In the genomic region with DNA sequence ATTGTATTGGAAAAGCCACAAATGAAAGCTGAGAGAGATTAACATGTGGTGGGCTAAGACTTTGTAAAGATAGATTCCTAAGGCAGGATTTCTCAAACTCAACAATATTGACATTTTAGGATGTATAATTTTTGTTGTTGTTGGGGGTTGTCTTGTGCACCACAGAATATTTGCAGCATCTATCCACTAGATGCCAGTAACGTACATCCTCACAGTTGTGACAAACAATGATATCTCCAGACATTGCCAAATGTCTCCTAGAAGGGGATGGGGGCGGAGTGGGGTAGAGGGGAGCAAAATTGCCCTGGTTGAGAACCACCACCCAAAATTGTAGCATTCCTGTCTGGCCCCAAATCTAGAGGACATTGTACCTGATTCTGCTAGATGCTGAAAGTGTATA, we compare ENCODE assay signal across 10 cellular contexts. TPM values are rescaled to one million over a fixed set of nuclear protein-coding genes. Genes with fewer than 3 reads are reported as not detected.
A peak's percentile ranks its signal among the peaks of the same experiment; 100 is the strongest.
DNase-seq lines count a peak whose midpoint lies in the region; ATAC-seq and TF ChIP-seq lines count a peak whose summit lies in the region.
"Had no signal": no experiment of that assay in that cellular context is flagged by ENCODE, and none has a peak within 500 bp of the region (broad histone marks: within the 10 kb centered on the region; RNA-seq: fewer than 3 reads in every experiment).

No MANE protein-coding gene starts in this region.

- no peaks in the 10 kb centered on the region for H4K20me1 ChIP-seq in fibroblast of lung (ENCODE audit: control insufficient read depth, extremely low read depth, insufficient read depth, low read length)

- no peaks in the 10 kb centered on the region for H3K79me2 ChIP-seq in fibroblast of lung (ENCODE audit: control insufficient read depth, insufficient read depth, low read length)

- H3K36me3 ChIP-seq in fibroblast of lung (ENCODE audit: control insufficient read depth, insufficient read depth, low read length) (no peaks in the 10 kb centered on the region), ovary (no peaks in the 10 kb centered on the region)
- H3K36me3 ChIP-seq: neutrophil had no signal

- H3K4me3 ChIP-seq in fibroblast of lung (replicated peaks in 1 of 4; ENCODE audit: control extremely low read depth in 1 of 4, insufficient read depth in 1 of 4, low read depth in 3 of 4, low read length in 4 of 4) (no peak overlapping the region), ovary (no peak overlapping the region)

- H3K9me3 Mint-ChIP-seq in Calu3 (ENCODE audit: low read depth, unreplicated experiment): peaks cover 4% of the 10 kb centered on the region
- no peaks in the 10 kb centered on the region for H3K9me3 Mint-ChIP-seq in activated naive CD4-positive, alpha-beta T cell treated with anti-CD3 and anti-CD28 coated beads for 36 hours
- H3K9me3 Mint-ChIP-seq: T-cell had no signal

- no peak for TF ChIP-seq EP300 in ovary (IDR thresholded peaks at IDR 0.05)

- H3K4me1 ChIP-seq in fibroblast of lung (ENCODE audit: control insufficient read depth, extremely low read depth, insufficient read depth, low read length) (no peaks in the 10 kb centered on the region), ovary (ENCODE audit: insufficient read depth) (peaks cover 1% of the 10 kb centered on the region)

- H3K36me3 Mint-ChIP-seq in Calu3 (ENCODE audit: insufficient read depth, unreplicated experiment): no peaks in the 10 kb centered on the region
- H3K36me3 Mint-ChIP-seq in activated naive CD4-positive, alpha-beta T cell treated with anti-CD3 and anti-CD28 coated beads for 36 hours (ENCODE audit: low read depth): no peaks in the 10 kb centered on the region
- H3K36me3 Mint-ChIP-seq: T-cell had no signal

- 6 to 22% (median 10%) methylated on average over 2 of the region's 2 CpGs for WGBS in ovary, 3 donors

- no peak overlapping the region for H2AFZ ChIP-seq in fibroblast of lung (ENCODE audit: low read length)

- no peak for TF ChIP-seq POLR2A in ovary (IDR thresholded peaks at IDR 0.05)

- no peaks in the 10 kb centered on the region for H3K27me3 Mint-ChIP-seq in Calu3 (ENCODE audit: unreplicated experiment)
- peaks cover 7% of the 10 kb centered on the region for H3K27me3 Mint-ChIP-seq in activated naive CD4-positive, alpha-beta T cell treated with anti-CD3 and anti-CD28 coated beads for 36 hours (ENCODE audit: low read depth)

- intact Hi-C loops in Calu3 (cut with micrococcal nuclease; ENCODE audit: unreplicated experiment) (loop anchor here (1.0 to 5.0 kb wide), 3 partner anchors 92 to 461 kb away; no protein-coding TSS in a partner anchor), ovary (cut with DNase I) (loop anchor here in 2 of 4 donors (10.0 kb wide), 1 partner anchor 460 kb away; no protein-coding TSS in a partner anchor)
- intact Hi-C loops in activated naive CD4-positive, alpha-beta T cell treated with anti-CD3 and anti-CD28 coated beads for 36 hours (cut with micrococcal nuclease): loop anchor here (1.0 kb wide), 1 partner anchor 462 kb away; no protein-coding TSS in a partner anchor

- ATAC-seq in HG03159 (IDR thresholded peaks at IDR 0.05; ENCODE audit: unreplicated experiment) (peak; percentile 81), GM21526 (IDR thresholded peaks at IDR 0.05; ENCODE audit: low FRiP score, unreplicated experiment) (no peak)

- no peaks in the 10 kb centered on the region for H3K9me3 ChIP-seq in fibroblast of lung (ENCODE audit: control insufficient read depth, insufficient read depth, low read depth, low read length)
- no peaks in the 10 kb centered on the region for H3K9me3 ChIP-seq in ovary
- H3K9me3 ChIP-seq: neutrophil had no signal

- no peak overlapping the region for H3K27ac ChIP-seq in fibroblast of lung (ENCODE audit: insufficient read depth, low read length)
- no peak overlapping the region for H3K27ac ChIP-seq in ovary
- H3K27ac ChIP-seq: neutrophil had no signal

- peaks cover 11% of the 10 kb centered on the region for H3K4me1 Mint-ChIP-seq in Calu3 (ENCODE audit: low read depth, unreplicated experiment)
- H3K4me1 Mint-ChIP-seq in activated naive CD4-positive, alpha-beta T cell treated with anti-CD3 and anti-CD28 coated beads for 36 hours (ENCODE audit: low read depth): no peaks in the 10 kb centered on the region
- H3K4me1 Mint-ChIP-seq: T-cell had no signal

- H3K27me3 ChIP-seq in fibroblast of lung (ENCODE audit: control insufficient read depth, insufficient read depth, low read length) (no peaks in the 10 kb centered on the region), ovary (no peaks in the 10 kb centered on the region)
- H3K27me3 ChIP-seq: neutrophil had no signal

- H3K4me3 Mint-ChIP-seq in Calu3 (ENCODE audit: low read depth, unreplicated experiment): no peak overlapping the region
- H3K4me3 Mint-ChIP-seq in activated naive CD4-positive, alpha-beta T cell treated with anti-CD3 and anti-CD28 coated beads for 36 hours: no peak overlapping the region
- H3K4me3 Mint-ChIP-seq: T-cell had no signal

- CTCF ChIA-PET in Calu3 (lab: Charles Lee): interaction anchor here (1.0 to 1.6 kb wide), 2 partner anchors 14 to 45 kb away, joined by 6 read pairs; a partner anchor contains a TSS
- CTCF ChIA-PET in activated naive CD4-positive, alpha-beta T cell treated with anti-CD3 and anti-CD28 coated beads for 36 hours (lab: Charles Lee): interaction anchor here (0.6 to 1.3 kb wide), 2 partner anchors 199 to 461 kb away, joined by 3 to 5 read pairs; no protein-coding TSS in a partner anchor

- H3K4me2 ChIP-seq in fibroblast of lung (ENCODE audit: extremely low read depth, insufficient read depth, low read length): no peak overlapping the region

- no peak overlapping the region for H3K27ac Mint-ChIP-seq in Calu3 (ENCODE audit: unreplicated experiment)
- H3K27ac Mint-ChIP-seq in activated naive CD4-positive, alpha-beta T cell treated with anti-CD3 and anti-CD28 coated beads for 36 hours: no peak overlapping the region
- H3K27ac Mint-ChIP-seq: T-cell had no signal

- BruUV-seq in Calu3 (replicated peaks; lab: Mats Ljungman, UMichigan): no TSS peak

- DNase-seq in Calu3 (peak; percentile 9), GM19238 (ENCODE audit: insufficient read length, low spot score) (peak; percentile 30), OCI-M1 (lab: John Stamatoyannopoulos, UW) (peak; percentile 71), fibroblast of lung (ENCODE audit: low read depth in 2 of 2) (peak; percentile 45 to 71), ovary (no peak)
- DNase-seq in activated naive CD4-positive, alpha-beta T cell treated with anti-CD3 and anti-CD28 coated beads for 36 hours: no peak
- DNase-seq: T-cell had no signal

- peak; percentile 42 for TF ChIP-seq CTCF in Calu3 (IDR thresholded peaks at IDR 0.05; ENCODE audit: unreplicated experiment)
- TF ChIP-seq CTCF in fibroblast of lung (conservative IDR thresholded peaks at IDR 0.05 in 1 of 2, IDR thresholded peaks at IDR 0.05 in 1 of 2; ENCODE audit: low read depth in 1 of 2, low read length in 2 of 2): peak; percentile 66 to 76
- TF ChIP-seq CTCF in ovary (IDR thresholded peaks at IDR 0.05): peak in 2 of 3 donors; percentile 49 to 52

- H3K9ac ChIP-seq in fibroblast of lung (ENCODE audit: insufficient read depth, low read length): no peak overlapping the region

RNA-seq across cellular contexts. Expression of a gene that starts 14.7 kb away (rescaled TPM):
- total RNA-seq in Calu3 (2022) (18.1 and 18.5 TPM in 2 replicates), fibroblast of lung (14.4 and 19.0 TPM in 2 replicates), ovary (10 to 100 TPM; 17.5 to 24.0 (median 20.2) TPM)
- polyA plus RNA-seq in fibroblast of lung (2.6 and 3.3 TPM in 2 replicates), ovary (10 to 100 TPM in 1 of 2 donors, 1 to 10 TPM in 1; 8.9 to 12.3 TPM)
- polyA plus RNA-seq in fibroblast of lung (2012): 4.9 and 5.4 TPM in 2 replicates
- polyA minus RNA-seq in fibroblast of lung (ENCODE audit: low replicate concordance): 1.3 and 1.9 TPM in 2 replicates
- total RNA-seq in activated naive CD4-positive, alpha-beta T cell treated with anti-CD3 and anti-CD28 coated beads for 36 hours: 10 to 100 TPM; 22.9 to 24.3 TPM

Comparison
In these comparisons a context has a peak if more than half of its experiments do, and no peak if none do; other contexts are left out.
1. DNase-seq: peak in Calu3 (single experiment), GM19238 (single experiment), OCI-M1 (single experiment) and fibroblast of lung (2 of 2); none in ovary (0 of 5) and activated naive CD4-positive, alpha-beta T cell treated with anti-CD3 and anti-CD28 coated beads for 36 hours (single experiment).
2. Peak in every context shown above with its lines, with median percentiles within 50 percentile points of each other: CTCF ChIP-seq.